In genomic region chr4:183723561-183724228, GRCh38 we compare ENCODE assay signal across 11 cellular contexts.
DNase-seq lines count a peak whose midpoint lies in the region; ATAC-seq and TF ChIP-seq lines count a peak whose summit lies in the region.
"Had no signal": no experiment of that assay in that cellular context is flagged by ENCODE, and none has a peak within 500 bp of the region (broad histone marks: within the 10 kb centered on the region; RNA-seq: fewer than 3 reads in every experiment).

No MANE protein-coding gene starts in this region.

- no peaks in the 10 kb centered on the region for H3K27me3 ChIP-seq in lower lobe of right lung (ENCODE audit: low read depth)
- H3K27me3 ChIP-seq in BE2C: no peaks in the 10 kb centered on the region

- H3K36me3 ChIP-seq in lower lobe of right lung (no peaks in the 10 kb centered on the region), BE2C (no peaks in the 10 kb centered on the region)

- TF ChIP-seq CTCF in lower lobe of right lung (IDR thresholded peaks at IDR 0.05) (no peak), GM10266 (IDR thresholded peaks at IDR 0.05; ENCODE audit: control insufficient read depth, insufficient read depth, low read depth, missing control alignments) (no peak), BE2C (IDR thresholded peaks at IDR 0.05; ENCODE audit: low read depth, low read length) (no peak)

- no peak overlapping the region for H3K27ac ChIP-seq in lower lobe of right lung

- peak overlapping the region; percentile 64 for H3K4me3 ChIP-seq in lower lobe of right lung
- no peak overlapping the region for H3K4me3 ChIP-seq in BE2C (ENCODE audit: low read depth, low read length)

- peak overlapping the region; percentile 62 for H3K4me3 Mint-ChIP-seq in stimulated activated naive CD8-positive, alpha-beta T cell treated with anti-CD3 and anti-CD28 coated beads, Interleukin-15, Interleukin-2, amounts not matched to agents 100 ng/mL and 50 ng/mL, for 24 hours
- peak overlapping the region; percentile 82 for H3K4me3 Mint-ChIP-seq in activated naive CD8-positive, alpha-beta T cell

- intact Hi-C loops in lower lobe of right lung (cut with DNase I): no loop called here

- DNase-seq in stimulated activated naive CD8-positive, alpha-beta T cell treated with anti-CD3 and anti-CD28 coated beads, Interleukin-15, Interleukin-2, amounts not matched to agents 100 U/mL and 50 U/mL, for 24 hours: no peak
- DNase-seq in lower lobe of right lung: no peak
- no peak for DNase-seq in GM10266 (ENCODE audit: extremely low spot score)
- DNase-seq in AML-193 (lab: John Stamatoyannopoulos, UW): no peak
- no peak for DNase-seq in BE2C
- DNase-seq: islet precursor cell, SIG-M5 had no signal

- ATAC-seq in stimulated activated naive CD8-positive, alpha-beta T cell treated with anti-CD3 and anti-CD28 coated beads, Interleukin-15, Interleukin-2, amounts not matched to agents 100 U/mL and 50 U/mL, for 24 hours: no peak
- ATAC-seq in lower lobe of right lung: no peak
- ATAC-seq in GM19023 (IDR thresholded peaks at IDR 0.05; ENCODE audit: unreplicated experiment): no peak
- ATAC-seq: HCT116 had no signal

- H3K4me1 ChIP-seq in lower lobe of right lung: peaks cover 16% of the 10 kb centered on the region
- H3K4me1 ChIP-seq in BE2C: no peaks in the 10 kb centered on the region

- H3K4me1 Mint-ChIP-seq in stimulated activated naive CD8-positive, alpha-beta T cell treated with anti-CD3 and anti-CD28 coated beads, Interleukin-15, Interleukin-2, amounts not matched to agents 100 ng/mL and 50 ng/mL, for 24 hours (ENCODE audit: low read depth): peaks cover 14% of the 10 kb centered on the region
- H3K4me1 Mint-ChIP-seq in activated naive CD8-positive, alpha-beta T cell (ENCODE audit: low read depth): peaks cover 12% of the 10 kb centered on the region

- H3K9me3 Mint-ChIP-seq in stimulated activated naive CD8-positive, alpha-beta T cell treated with anti-CD3 and anti-CD28 coated beads, Interleukin-15, Interleukin-2, amounts not matched to agents 100 ng/mL and 50 ng/mL, for 24 hours: no peaks in the 10 kb centered on the region
- no peaks in the 10 kb centered on the region for H3K9me3 Mint-ChIP-seq in activated naive CD8-positive, alpha-beta T cell (ENCODE audit: low read depth)

- no peaks in the 10 kb centered on the region for H3K36me3 Mint-ChIP-seq in stimulated activated naive CD8-positive, alpha-beta T cell treated with anti-CD3 and anti-CD28 coated beads, Interleukin-15, Interleukin-2, amounts not matched to agents 100 ng/mL and 50 ng/mL, for 24 hours (ENCODE audit: low read depth)
- no peaks in the 10 kb centered on the region for H3K36me3 Mint-ChIP-seq in activated naive CD8-positive, alpha-beta T cell

- peaks cover 10% of the 10 kb centered on the region for H3K27me3 Mint-ChIP-seq in stimulated activated naive CD8-positive, alpha-beta T cell treated with anti-CD3 and anti-CD28 coated beads, Interleukin-15, Interleukin-2, amounts not matched to agents 100 ng/mL and 50 ng/mL, for 24 hours
- peaks cover 1% of the 10 kb centered on the region for H3K27me3 Mint-ChIP-seq in activated naive CD8-positive, alpha-beta T cell

- no peak overlapping the region for H3K27ac Mint-ChIP-seq in stimulated activated naive CD8-positive, alpha-beta T cell treated with anti-CD3 and anti-CD28 coated beads, Interleukin-15, Interleukin-2, amounts not matched to agents 100 ng/mL and 50 ng/mL, for 24 hours
- H3K27ac Mint-ChIP-seq in activated naive CD8-positive, alpha-beta T cell: no peak overlapping the region

- no peaks in the 10 kb centered on the region for H3K9me3 ChIP-seq in lower lobe of right lung
- H3K9me3 ChIP-seq in BE2C: no peaks in the 10 kb centered on the region; the same call in 1 of the 2 replicates
